20 cellular contexts compared by ENCODE assay signal in the genomic region with DNA sequence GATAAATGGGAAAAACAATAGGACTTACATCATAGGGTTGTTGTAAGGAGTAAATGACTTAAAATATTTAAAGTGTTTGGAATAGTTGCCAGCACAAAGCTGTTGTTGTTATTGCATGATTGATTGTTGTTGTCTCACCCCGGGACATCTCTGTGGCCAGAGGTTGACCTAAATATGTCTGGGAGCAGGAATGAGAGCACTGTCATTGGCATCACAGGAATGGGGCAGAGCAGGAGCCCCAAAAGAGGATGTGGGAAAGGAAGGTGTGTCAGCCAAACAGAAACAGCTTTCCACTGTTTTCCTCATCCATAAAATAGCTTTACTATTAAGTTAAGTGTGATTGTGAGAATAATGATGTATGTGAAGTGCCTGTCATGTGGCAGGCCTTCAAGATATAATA.
A peak's percentile ranks its signal among the peaks of the same experiment; 100 is the strongest.
DNase-seq lines count a peak whose midpoint lies in the region; ATAC-seq and TF ChIP-seq lines count a peak whose summit lies in the region.
"Had no signal": no experiment of that assay in that cellular context is flagged by ENCODE, and none has a peak within 500 bp of the region (broad histone marks: within the 10 kb centered on the region; RNA-seq: fewer than 3 reads in every experiment).

No MANE protein-coding gene starts in this region.

- H3K4me3 ChIP-seq in AG10803 (ENCODE audit: low read length) (no peak overlapping the region), MG63 (no peak overlapping the region)
- H3K4me3 ChIP-seq: BLaER1 treated with 17β-estradiol and CSF1 and Interleukin-3, amounts not matched to agents 10 nM and 100 nM; GM12878; SJSA1 had no signal

- no peaks in the 10 kb centered on the region for H3K27me3 ChIP-seq in MG63
- H3K27me3 ChIP-seq: BLaER1 treated with 17β-estradiol and CSF1 and Interleukin-3, amounts not matched to agents 10 nM and 100 nM; SJSA1 had no signal

- no peak for ATAC-seq in HG03196 (IDR thresholded peaks at IDR 0.05; ENCODE audit: unreplicated experiment)
- ATAC-seq: GM12878 had no signal

- TF ChIP-seq CTCF in AG10803 (conservative IDR thresholded peaks at IDR 0.05; ENCODE audit: low read length), result no peak

- H3K9me3 ChIP-seq in MG63, result no peaks in the 10 kb centered on the region
- H3K9me3 ChIP-seq: BLaER1 treated with 17β-estradiol and CSF1 and Interleukin-3, amounts not matched to agents 10 nM and 100 nM; SJSA1 had no signal

- peak; percentile 14 for DNase-seq in AG10803 (ENCODE audit: low read depth)
- DNase-seq in LHCN-M2 (ENCODE audit: low read depth), result peak; percentile 49
- peak; percentile 19 for DNase-seq in epidermal melanocyte (ENCODE audit: insufficient read length, low spot score)
- peak; percentile 58 for DNase-seq in myocyte (ENCODE audit: low read depth)
- DNase-seq in NCI-H2227 treated with DMSO at 0.1 percent for 48 hours (lab: John Stamatoyannopoulos, UW), result no peak
- no peak for DNase-seq in stimulated activated naive CD4-positive, alpha-beta T cell (lab: John Stamatoyannopoulos, UW)
- DNase-seq in MG63, result no peak
- DNase-seq: AML-193; CD4-positive, alpha-beta T cell; DMS53; KBM-7; MM.1S; NCI-H2029; NCI-H526 treated with DMSO at 0.1 percent for 48 hours; Right ventricle myocardium superior; RPMI8226 had no signal

- no peaks in the 10 kb centered on the region for H3K36me3 ChIP-seq in MG63
- H3K36me3 ChIP-seq: BLaER1 treated with 17β-estradiol and CSF1 and Interleukin-3, amounts not matched to agents 10 nM and 100 nM; SJSA1 had no signal

Comparison
In these comparisons a context has a peak if more than half of its experiments do, and no peak if none do; other contexts are left out.
1. DNase-seq: peak in AG10803 (single experiment), LHCN-M2 (single experiment), epidermal melanocyte (single experiment) and myocyte (single experiment); none in NCI-H2227 treated with DMSO at 0.1 percent for 48 hours (single experiment), stimulated activated naive CD4-positive, alpha-beta T cell (0 of 6) and MG63 (single experiment).